In the genomic region with DNA sequence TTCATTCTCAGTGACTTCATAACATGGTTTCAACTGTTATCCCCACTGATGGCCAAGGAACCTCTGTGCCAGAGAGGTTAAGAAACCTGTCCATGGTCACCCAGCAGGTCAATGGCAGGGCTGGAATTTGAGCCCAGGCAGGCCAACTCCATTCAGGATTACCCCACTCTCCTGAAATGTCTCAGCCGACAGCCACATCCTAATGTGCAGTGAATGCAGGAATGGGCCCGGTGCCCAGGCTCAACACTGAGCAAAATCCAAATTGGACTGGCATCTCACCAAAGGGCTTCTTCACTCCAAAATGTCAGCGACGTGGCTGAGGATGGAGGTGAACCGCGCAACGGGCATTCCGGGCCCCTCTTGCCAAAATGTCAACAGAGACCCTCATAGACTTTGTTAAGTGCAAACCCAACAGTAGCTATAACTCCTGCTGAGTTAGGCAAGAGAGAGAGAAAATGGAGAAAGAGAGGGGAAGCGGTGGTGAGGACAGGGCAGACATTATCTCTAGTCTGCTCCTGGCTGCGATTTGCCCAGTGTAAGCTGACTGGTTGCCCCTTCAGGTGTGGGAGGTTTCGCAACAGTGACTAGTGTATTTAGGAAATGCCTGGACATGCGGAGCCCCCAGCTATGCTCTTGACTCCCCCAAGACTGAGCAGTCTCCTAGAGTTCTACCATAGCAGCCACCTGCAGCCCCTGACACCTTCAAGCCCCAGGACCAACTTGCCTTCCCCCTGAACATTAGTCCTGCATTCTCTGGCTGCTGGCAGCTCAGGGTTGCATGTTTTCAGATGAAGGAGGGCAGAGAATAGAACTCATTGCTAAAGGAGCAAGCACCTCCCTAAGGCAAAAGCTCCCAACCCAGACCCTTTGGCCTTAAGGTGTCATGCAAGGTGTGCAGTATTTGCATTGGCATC, we compare ENCODE assay signal across 14 cellular contexts.
"Had no signal": no experiment of that assay in that cellular context is flagged by ENCODE, and none has a peak within 500 bp of the region (broad histone marks: within the 10 kb centered on the region; RNA-seq: fewer than 3 reads in every experiment).

No MANE protein-coding gene starts in this region.

- H3K9me3 ChIP-seq: psoas muscle had no signal

- H3K4me3 ChIP-seq: psoas muscle, stomach had no signal

- H3K4me1 ChIP-seq: psoas muscle, stomach had no signal

- ATAC-seq: activated CD4-positive, alpha-beta T cell treated with anti-CD3 and anti-CD28 coated beads for 36 hours; activated CD8-positive, alpha-beta T cell treated with anti-CD3 and anti-CD28 coated beads for 36 hours; activated naive CD4-positive, alpha-beta T cell treated with anti-CD3 and anti-CD28 coated beads, Interleukin-2, amount 50 U/mL, for 72 hours; effector memory CD8-positive, alpha-beta T cell; psoas muscle had no signal

- H3K27ac ChIP-seq: brain microvascular endothelial cell, psoas muscle, stomach, VCaP had no signal

- FAIRE-seq: urothelium cell line had no signal

- H3K36me3 ChIP-seq: brain microvascular endothelial cell, stomach had no signal

- DNase-seq: activated CD4-positive, alpha-beta T cell treated with anti-CD3 and anti-CD28 coated beads for 36 hours; activated CD8-positive, alpha-beta T cell treated with anti-CD3 and anti-CD28 coated beads for 36 hours; activated effector memory CD4-positive, alpha-beta T cell treated with Interleukin-2 at 50 U/mL for 16 hours; amygdala; brain microvascular endothelial cell; cerebellar nuclear complex; effector memory CD8-positive, alpha-beta T cell; psoas muscle; stimulated activated CD4-positive, alpha-beta T cell treated with anti-CD3 and anti-CD28 coated beads, Interleukin-15, amount 100 ng/mL, for 24 hours; stomach; T1000 had no signal

- H3K27me3 ChIP-seq: brain microvascular endothelial cell, stomach had no signal
